In genomic region chr1:179761296-179761695, GRCh38 we compare ENCODE assay signal across 28 cellular contexts. TPM values are rescaled to one million over a fixed set of nuclear protein-coding genes. Genes with fewer than 3 reads are reported as not detected.
DNase-seq lines count a peak whose midpoint lies in the region; ATAC-seq and TF ChIP-seq lines count a peak whose summit lies in the region.
"Had no signal": no experiment of that assay in that cellular context is flagged by ENCODE, and none has a peak within 500 bp of the region (broad histone marks: within the 10 kb centered on the region; RNA-seq: fewer than 3 reads in every experiment).

No MANE protein-coding gene starts in this region.

- no peaks in the 10 kb centered on the region for H3K27me3 ChIP-seq in thyroid gland

- H3K9me3 ChIP-seq in thyroid gland = no peaks in the 10 kb centered on the region

- H3K4me3 Mint-ChIP-seq in nephron = peak overlapping the region in 1 of 3 experiments; percentile 4
- H3K4me3 Mint-ChIP-seq: B cell, CD14-positive monocyte, IgD-negative memory B cell had no signal

- intact Hi-C loops in thyroid gland (cut with DNase I) = no loop called here

- WGBS in thyroid gland, 2 donors = 17 to 35% methylated on average over 8 of the region's 8 CpGs

- H3K36me3 ChIP-seq in thyroid gland = no peaks in the 10 kb centered on the region

- peak overlapping the region; percentile 48 to 69 (median 54) for H3K27ac Mint-ChIP-seq in nephron
- H3K27ac Mint-ChIP-seq: B cell, CD14-positive monocyte, IgD-negative memory B cell had no signal

- H3K4me3 ChIP-seq in thyroid gland (replicated peaks in 1 of 3) = no peak overlapping the region

- TF ChIP-seq POLR2A in thyroid gland (IDR thresholded peaks at IDR 0.05) = no peak

- H3K9me3 Mint-ChIP-seq in nephron = no peaks in the 10 kb centered on the region
- H3K9me3 Mint-ChIP-seq: IgD-negative memory B cell had no signal

- peaks cover 15 to 29% of the 10 kb centered on the region in 2 donors for H3K4me1 ChIP-seq in thyroid gland

- no peaks in the 10 kb centered on the region for H3K36me3 Mint-ChIP-seq in nephron (ENCODE audit: low read depth)
- H3K36me3 Mint-ChIP-seq: CD14-positive monocyte, IgD-negative memory B cell had no signal

- DNase-seq in NCI-H1092 treated with DMSO at 0.1 percent for 48 hours (lab: John Stamatoyannopoulos, UW) (peak; percentile 24), NCI-H1092 (lab: John Stamatoyannopoulos, UW) (no peak), thyroid gland (peak; percentile 72 to 80), SW 1271 (lab: John Stamatoyannopoulos, UW) (no peak), mesenteric fat pad (ENCODE audit: low spot score) (no peak)
- DNase-seq: Calu3, DMS79 treated with DMSO at 0.1 percent for 48 hours, HCEC 1CT, MM.1S, NCI-H1048, NCI-H1436, NCI-H187, NCI-H2081 treated with DMSO at 0.1 percent for 48 hours, NCI-H2171 treated with DMSO at 0.1 percent for 48 hours, NCI-H345, NCI-H524, NCI-H774, SHP77 treated with DMSO at 0.1 percent for 48 hours had no signal

- ATAC-seq in SK-N-SH treated with all-trans-retinoic acid at 6 μM for 48 hours (peak; percentile 32; the same call in 2 of the 3 replicates), HG03457 (IDR thresholded peaks at IDR 0.05; ENCODE audit: unreplicated experiment) (no peak)
- ATAC-seq: Panc1 had no signal

- no peak for TF ChIP-seq CTCF in nephron (IDR thresholded peaks at IDR 0.05; ENCODE audit: unreplicated experiment in 3 of 3)
- TF ChIP-seq CTCF in thyroid gland (IDR thresholded peaks at IDR 0.05) = no peak

- peak overlapping the region; percentile 8 to 61 (median 53) for H3K27ac ChIP-seq in thyroid gland
- H3K27ac ChIP-seq: 22Rv1, KMS-11 had no signal

- peaks cover 26% of the 10 kb centered on the region for H3K4me1 Mint-ChIP-seq in nephron
- H3K4me1 Mint-ChIP-seq: B cell, CD14-positive monocyte, IgD-negative memory B cell had no signal

- peaks cover 7% of the 10 kb centered on the region for H3K27me3 Mint-ChIP-seq in nephron (ENCODE audit: low read depth)

TF ChIP-seq in SK-N-SH treated with all-trans-retinoic acid at 6 μM for 48 hours, 23 proteins besides CTCF, POLR2A, EP300 and RAD21:
- TF ChIP-seq ZNF565 (CRISPR knock-in tag; conservative IDR thresholded peaks at IDR 0.05; ENCODE audit: low read depth) (no peak), ZFP30 (CRISPR knock-in tag; IDR thresholded peaks at IDR 0.05) (no peak), ZNF8 (CRISPR knock-in tag; IDR thresholded peaks at IDR 0.05) (peak; percentile 23; the same call in 1 of the 2 replicates), ZFP3 (CRISPR knock-in tag; IDR thresholded peaks at IDR 0.05) (no peak), ISL1 (CRISPR knock-in tag; IDR thresholded peaks at IDR 0.05) (peak; percentile 89), ARNTL (CRISPR knock-in tag; IDR thresholded peaks at IDR 0.05; ENCODE audit: borderline replicate concordance, low read depth) (no peak), SNAI2 (CRISPR knock-in tag; IDR thresholded peaks at IDR 0.05) (peak; percentile 76; the same call in 1 of the 2 replicates), PATZ1 (CRISPR knock-in tag; IDR thresholded peaks at IDR 0.05; ENCODE audit: borderline replicate concordance) (no peak), POU6F1 (CRISPR knock-in tag; IDR thresholded peaks at IDR 0.05; ENCODE audit: borderline replicate concordance, low read depth) (no peak; the same call in 1 of the 2 replicates), TCF4 (CRISPR knock-in tag; IDR thresholded peaks at IDR 0.05; ENCODE audit: borderline replicate concordance) (peak; percentile 74), BACH2 (CRISPR knock-in tag; IDR thresholded peaks at IDR 0.05; ENCODE audit: borderline replicate concordance) (no peak), GLIS3 (CRISPR knock-in tag; IDR thresholded peaks at IDR 0.05) (peak; percentile 89), CSDC2 (CRISPR knock-in tag; IDR thresholded peaks at IDR 0.05) (no peak)
- TF ChIP-seq, protein P1, sequence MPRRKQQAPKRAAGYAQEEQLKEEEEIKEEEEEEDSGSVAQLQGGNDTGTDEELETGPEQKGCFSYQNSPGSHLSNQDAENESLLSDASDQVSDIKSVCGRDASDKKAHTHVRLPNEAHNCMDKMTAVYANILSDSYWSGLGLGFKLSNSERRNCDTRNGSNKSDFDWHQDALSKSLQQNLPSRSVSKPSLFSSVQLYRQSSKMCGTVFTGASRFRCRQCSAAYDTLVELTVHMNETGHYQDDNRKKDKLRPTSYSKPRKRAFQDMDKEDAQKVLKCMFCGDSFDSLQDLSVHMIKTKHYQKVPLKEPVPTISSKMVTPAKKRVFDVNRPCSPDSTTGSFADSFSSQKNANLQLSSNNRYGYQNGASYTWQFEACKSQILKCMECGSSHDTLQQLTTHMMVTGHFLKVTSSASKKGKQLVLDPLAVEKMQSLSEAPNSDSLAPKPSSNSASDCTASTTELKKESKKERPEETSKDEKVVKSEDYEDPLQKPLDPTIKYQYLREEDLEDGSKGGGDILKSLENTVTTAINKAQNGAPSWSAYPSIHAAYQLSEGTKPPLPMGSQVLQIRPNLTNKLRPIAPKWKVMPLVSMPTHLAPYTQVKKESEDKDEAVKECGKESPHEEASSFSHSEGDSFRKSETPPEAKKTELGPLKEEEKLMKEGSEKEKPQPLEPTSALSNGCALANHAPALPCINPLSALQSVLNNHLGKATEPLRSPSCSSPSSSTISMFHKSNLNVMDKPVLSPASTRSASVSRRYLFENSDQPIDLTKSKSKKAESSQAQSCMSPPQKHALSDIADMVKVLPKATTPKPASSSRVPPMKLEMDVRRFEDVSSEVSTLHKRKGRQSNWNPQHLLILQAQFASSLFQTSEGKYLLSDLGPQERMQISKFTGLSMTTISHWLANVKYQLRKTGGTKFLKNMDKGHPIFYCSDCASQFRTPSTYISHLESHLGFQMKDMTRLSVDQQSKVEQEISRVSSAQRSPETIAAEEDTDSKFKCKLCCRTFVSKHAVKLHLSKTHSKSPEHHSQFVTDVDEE (CRISPR knock-in tag; IDR thresholded peaks at IDR 0.05) = peak; percentile 83

RNA-seq across cellular contexts. Expression of gene FAM163A, which starts 18.2 kb away (rescaled TPM):
- total RNA-seq in thyroid gland = 1 to 10 TPM in 2 of 4 donors, under 1 TPM in 1, not detected in 1; 0.33 to 3.2 (median 1.3) TPM
- not detected for total RNA-seq in mesenteric fat pad
- total RNA-seq: B cell, Calu3, OCI-LY7 had no signal

Comparison
In these comparisons a context has a peak if more than half of its experiments do, and no peak if none do; other contexts are left out.
1. DNase-seq: peak in NCI-H1092 treated with DMSO at 0.1 percent for 48 hours (single experiment) and thyroid gland (2 of 2); none in NCI-H1092 (single experiment), SW 1271 (0 of 2) and mesenteric fat pad (single experiment).